ENCODE assay signal across 11 cellular contexts in genomic region chr15:63089260-63090043, GRCh38. TPM values are rescaled to one million over a fixed set of nuclear protein-coding genes. Genes with fewer than 3 reads are reported as not detected.
DNase-seq lines count a peak whose midpoint lies in the region; ATAC-seq and FAIRE-seq lines count a peak whose summit lies in the region.
"Had no signal": no experiment of that assay in that cellular context is flagged by ENCODE, and none has a peak within 500 bp of the region (broad histone marks: within the 10 kb centered on the region; RNA-seq: fewer than 3 reads in every experiment).

No MANE protein-coding gene starts in this region.

- no peaks in the 10 kb centered on the region for H3K27me3 Mint-ChIP-seq in activated T-helper 17 cell treated with anti-CD3 and anti-CD28 coated beads, Interleukin-2, amount 50 U/mL, for 72 hours

- H3K36me3 Mint-ChIP-seq in activated T-helper 17 cell treated with anti-CD3 and anti-CD28 coated beads, Interleukin-2, amount 50 U/mL, for 72 hours (ENCODE audit: low read depth), result no peaks in the 10 kb centered on the region

- FAIRE-seq in HTR-8/SVneo (lab: Jason Lieb, UNC), result peak; percentile 48

- H3K9me3 Mint-ChIP-seq in activated T-helper 17 cell treated with anti-CD3 and anti-CD28 coated beads, Interleukin-2, amount 50 U/mL, for 72 hours, result no peaks in the 10 kb centered on the region
- H3K9me3 Mint-ChIP-seq: effector memory CD8-positive, alpha-beta T cell had no signal

- no peak overlapping the region for H3K27ac Mint-ChIP-seq in activated T-helper 17 cell treated with anti-CD3 and anti-CD28 coated beads, Interleukin-2, amount 50 U/mL, for 72 hours
- H3K27ac Mint-ChIP-seq: effector memory CD8-positive, alpha-beta T cell had no signal

- H3K4me3 Mint-ChIP-seq in activated T-helper 17 cell treated with anti-CD3 and anti-CD28 coated beads, Interleukin-2, amount 50 U/mL, for 72 hours, result no peak overlapping the region
- H3K4me3 Mint-ChIP-seq: effector memory CD8-positive, alpha-beta T cell had no signal

- DNase-seq in AG08396 (ENCODE audit: low spot score), result peak; percentile 67
- peak; percentile 50 for DNase-seq in HTR-8/SVneo (ENCODE audit: insufficient read length, low spot score)
- peak; percentile 98 for DNase-seq in amniotic epithelial cell (ENCODE audit: low read depth)
- DNase-seq in left kidney (ENCODE audit: low read depth, low spot score), result peak; percentile 54
- no peak for DNase-seq in putamen (ENCODE audit: low spot score)
- DNase-seq: activated CD4-positive, CD25-positive, alpha-beta regulatory T cell; effector memory CD8-positive, alpha-beta T cell; stimulated activated CD4-positive, alpha-beta T cell treated with anti-CD3 and anti-CD28 coated beads, Interleukin-2, amount 100 ng/mL, for 24 hours had no signal

- ATAC-seq in HG02588 (IDR thresholded peaks at IDR 0.05; ENCODE audit: unreplicated experiment) (no peak), HG02623 (IDR thresholded peaks at IDR 0.05; ENCODE audit: unreplicated experiment) (no peak)
- ATAC-seq in activated T-helper 17 cell treated with anti-CD3 and anti-CD28 coated beads, Interleukin-2, amount 50 U/mL, for 72 hours (replicated peaks), result no peak
- ATAC-seq: effector memory CD8-positive, alpha-beta T cell had no signal

- H3K4me1 Mint-ChIP-seq in activated T-helper 17 cell treated with anti-CD3 and anti-CD28 coated beads, Interleukin-2, amount 50 U/mL, for 72 hours, result no peaks in the 10 kb centered on the region

RNA-seq across cellular contexts. Expression of gene LACTB, which starts 32.2 kb away (rescaled TPM):
- total RNA-seq in activated T-helper 17 cell treated with anti-CD3 and anti-CD28 coated beads, Interleukin-2, amount 50 U/mL, for 72 hours, result 10 to 100 TPM; 20.3 to 26.0 TPM

RNA-seq across cellular contexts. Expression of gene TPM1, which starts 46.9 kb away (rescaled TPM):
- total RNA-seq in activated T-helper 17 cell treated with anti-CD3 and anti-CD28 coated beads, Interleukin-2, amount 50 U/mL, for 72 hours, result 1 to 10 TPM; 3.0 to 9.7 TPM
